ENCODE assay signal across 20 cellular contexts in the genomic region with DNA sequence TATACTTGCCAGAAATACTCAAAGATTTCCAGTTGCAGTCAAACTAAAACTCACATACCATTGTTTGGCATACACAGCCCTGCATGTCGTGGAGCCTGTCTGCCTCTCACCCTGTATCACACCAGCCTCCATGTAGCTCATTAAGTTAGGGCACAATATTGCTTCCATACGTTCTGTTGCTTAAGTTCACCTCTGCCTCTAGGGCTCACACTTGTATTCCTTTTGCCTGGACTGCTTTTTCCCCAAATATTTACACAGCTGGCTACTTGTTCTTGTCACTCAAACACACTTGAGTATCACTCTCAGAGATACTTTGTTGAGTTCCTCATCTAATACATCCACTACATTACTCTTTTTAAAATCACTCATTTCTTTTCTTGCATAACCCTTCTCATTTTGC.
DNase-seq lines count a peak whose midpoint lies in the region; ATAC-seq and TF ChIP-seq lines count a peak whose summit lies in the region.
"Had no signal": no experiment of that assay in that cellular context is flagged by ENCODE, and none has a peak within 500 bp of the region (broad histone marks: within the 10 kb centered on the region; RNA-seq: fewer than 3 reads in every experiment).

No MANE protein-coding gene starts in this region.

- peaks cover 0 to 15% (median 0%) of the 10 kb centered on the region in 5 experiments for H3K9me3 Mint-ChIP-seq in brain
- H3K9me3 Mint-ChIP-seq: endodermal cell had no signal

- H3K4me3 Mint-ChIP-seq in brain: peak overlapping the region in 3 of 5 experiments; percentile 43 to 77 (median 58)
- H3K4me3 Mint-ChIP-seq: endodermal cell; stimulated activated effector memory CD8-positive, alpha-beta T cell treated with anti-CD3 and anti-CD28 coated beads, Interleukin-12 subunit alpha, Interleukin-12 subunit beta, amount 100 ng/mL, for 72 hours had no signal

- peak overlapping the region in 2 of 5 experiments; percentile 60 to 84 for H3K27ac Mint-ChIP-seq in brain
- H3K27ac Mint-ChIP-seq: endodermal cell; stimulated activated effector memory CD8-positive, alpha-beta T cell treated with anti-CD3 and anti-CD28 coated beads, Interleukin-12 subunit alpha, Interleukin-12 subunit beta, amount 100 ng/mL, for 72 hours had no signal

- H3K27me3 Mint-ChIP-seq in brain: peaks cover 6% of the 10 kb centered on the region

- DNase-seq in DMS153 (lab: John Stamatoyannopoulos, UW) (peak; percentile 94), NCI-H1105 (lab: John Stamatoyannopoulos, UW) (peak; percentile 82), NCI-H2196 treated with DMSO at 0.1 percent for 48 hours (lab: John Stamatoyannopoulos, UW; ENCODE audit: unreplicated experiment) (peak; percentile 5), GM20000 (ENCODE audit: low spot score) (no peak), NOMO-1 treated with DMSO at 0.1 percent for 48 hours (lab: John Stamatoyannopoulos, UW; ENCODE audit: unreplicated experiment) (no peak)
- DNase-seq in stimulated activated CD4-positive, alpha-beta T cell treated with anti-CD3 and anti-CD28 coated beads, Interleukin-2, amount 100 ng/mL, for 48 hours: no peak
- DNase-seq: activated CD4-positive, alpha-beta T cell treated with anti-CD3 and anti-CD28 coated beads for 4 hours; activated CD8-positive, alpha-beta memory T cell treated with anti-CD3 and anti-CD28 coated beads, Interleukin-2, amount 50 U/mL, for 48 hours; AML-193; DMS79 treated with DMSO at 0.1 percent for 48 hours; endodermal cell; mesendoderm; NCI-H1694 treated with DMSO at 0.1 percent for 48 hours; PC-3; spleen; T1000; thyroid gland had no signal

- no peaks in the 10 kb centered on the region for H3K36me3 Mint-ChIP-seq in brain
- H3K36me3 Mint-ChIP-seq: stimulated activated effector memory CD8-positive, alpha-beta T cell treated with anti-CD3 and anti-CD28 coated beads, Interleukin-12 subunit alpha, Interleukin-12 subunit beta, amount 100 ng/mL, for 72 hours had no signal

- ATAC-seq in HG03095 (IDR thresholded peaks at IDR 0.05; ENCODE audit: unreplicated experiment): no peak
- ATAC-seq: PC-3; stimulated activated effector memory CD8-positive, alpha-beta T cell treated with anti-CD3 and anti-CD28 coated beads, Interleukin-12 subunit alpha, Interleukin-12 subunit beta, amount 100 ng/mL, for 72 hours had no signal

- TF ChIP-seq CTCF in brain (conservative IDR thresholded peaks at IDR 0.05): no peak
- no peak for TF ChIP-seq CTCF in GM20000 (IDR thresholded peaks at IDR 0.05; ENCODE audit: extremely low read depth, missing control alignments)

- H3K4me1 Mint-ChIP-seq in brain: peaks cover 25% of the 10 kb centered on the region
- H3K4me1 Mint-ChIP-seq: stimulated activated effector memory CD8-positive, alpha-beta T cell treated with anti-CD3 and anti-CD28 coated beads, Interleukin-12 subunit alpha, Interleukin-12 subunit beta, amount 100 ng/mL, for 72 hours had no signal

Comparison
In these comparisons a context has a peak if more than half of its experiments do, and no peak if none do; other contexts are left out.
1. DNase-seq: peak in DMS153 (single experiment), NCI-H1105 (single experiment) and NCI-H2196 treated with DMSO at 0.1 percent for 48 hours (single experiment); none in stimulated activated CD4-positive, alpha-beta T cell treated with anti-CD3 and anti-CD28 coated beads, Interleukin-2, amount 100 ng/mL, for 48 hours (0 of 2), GM20000 (single experiment) and NOMO-1 treated with DMSO at 0.1 percent for 48 hours (single experiment).